ENCODE assay signal across 27 cellular contexts in genomic region chr6:36335465-36336209, GRCh38. TPM values are rescaled to one million over a fixed set of nuclear protein-coding genes. Genes with fewer than 3 reads are reported as not detected.
DNase-seq lines count a peak whose midpoint lies in the region; ATAC-seq and TF ChIP-seq lines count a peak whose summit lies in the region.
"Had no signal": no experiment of that assay in that cellular context is flagged by ENCODE, and none has a peak within 500 bp of the region (broad histone marks: within the 10 kb centered on the region; RNA-seq: fewer than 3 reads in every experiment).

No MANE protein-coding gene starts in this region.

- ATAC-seq in T-helper 17 cell (no peak), esophagus mucosa (peak; percentile 15)
- ATAC-seq: activated naive CD8-positive, alpha-beta T cell treated with anti-CD3 and anti-CD28 coated beads, Interleukin-2, amount 50 U/mL, for 24 hours had no signal

- H3K36me3 Mint-ChIP-seq in T-helper 17 cell (ENCODE audit: low read depth) (peaks cover 10% of the 10 kb centered on the region), progenitor cell of endocrine pancreas (ENCODE audit: insufficient read depth) (no peaks in the 10 kb centered on the region)

- H3K4me1 Mint-ChIP-seq in T-helper 17 cell, result peaks cover 14% of the 10 kb centered on the region
- H3K4me1 Mint-ChIP-seq in progenitor cell of endocrine pancreas (ENCODE audit: low read depth), result peaks cover 16% of the 10 kb centered on the region

- in situ Hi-C loops in GM13977 (cut with MboI; ENCODE audit: low pct_unique_long_range_greater_than_20kb, low sequenced_read_pairs, unreplicated experiment), result no loop called here

- no peak overlapping the region for H3K9ac ChIP-seq in BLaER1

- no peaks in the 10 kb centered on the region for H3K9me3 Mint-ChIP-seq in progenitor cell of endocrine pancreas (ENCODE audit: low read depth)
- H3K9me3 Mint-ChIP-seq: activated naive CD8-positive, alpha-beta T cell treated with anti-CD3 and anti-CD28 coated beads, Interleukin-2, amount 50 U/mL, for 24 hours; activated T-helper 2 cell treated with anti-CD3 and anti-CD28 coated beads, Interferon-gamma antibody, Interleukin-2, Interleukin-4, amounts not matched to agents 10 μg/mL and 5 μg/mL and 100 μg/mL, durations not matched to agents 14 hours and 24 hours and 36 hours; dendritic cell treated with granulocyte-macrophage colony-stimulating factor and Interleukin-4, amounts not matched to agents 40 ng/mL and 50 ng/mL, for 4 days; H9 had no signal

- peak overlapping the region; percentile 51 for H3K27ac Mint-ChIP-seq in T-helper 17 cell
- H3K27ac Mint-ChIP-seq in progenitor cell of endocrine pancreas, result peak overlapping the region; percentile 90
- H3K27ac Mint-ChIP-seq: activated naive CD8-positive, alpha-beta T cell treated with anti-CD3 and anti-CD28 coated beads, Interleukin-2, amount 50 U/mL, for 24 hours; activated T-helper 2 cell treated with anti-CD3 and anti-CD28 coated beads, Interferon-gamma antibody, Interleukin-2, Interleukin-4, amounts not matched to agents 10 μg/mL and 5 μg/mL and 100 μg/mL, durations not matched to agents 14 hours and 24 hours and 36 hours; B cell; dendritic cell treated with granulocyte-macrophage colony-stimulating factor and Interleukin-4, amounts not matched to agents 40 ng/mL and 50 ng/mL, for 4 days; H9 had no signal

- H3K27me3 ChIP-seq in BLaER1, result no peaks in the 10 kb centered on the region

- H4K20me1 ChIP-seq in BLaER1, result no peaks in the 10 kb centered on the region

- H3K36me3 ChIP-seq in BLaER1, result no peaks in the 10 kb centered on the region
- H3K36me3 ChIP-seq: left ventricle myocardium inferior had no signal

- DNase-seq in T-helper 17 cell (no peak), progenitor cell of endocrine pancreas (ENCODE audit: low spot score, unreplicated experiment) (no peak), GM13977 (ENCODE audit: low spot score) (no peak), amniotic stem cell (lab: John Stamatoyannopoulos, UW) (no peak), NOMO-1 treated with DMSO at 0.1 percent for 48 hours (lab: John Stamatoyannopoulos, UW; ENCODE audit: unreplicated experiment) (no peak)
- no peak for DNase-seq in activated T-cell treated with anti-CD3 and anti-CD28 coated beads, Interleukin-2, amount 50 U/mL, for 1 hour
- DNase-seq: activated CD4-positive, alpha-beta T cell treated with anti-CD3 and anti-CD28 coated beads, Interleukin-2, amount 50 U/mL, for 1 hour; activated naive CD8-positive, alpha-beta T cell treated with anti-CD3 and anti-CD28 coated beads, Interleukin-2, amount 50 U/mL, for 24 hours; H9; head of caudate nucleus; KBM-7; left ventricle myocardium inferior; NCI-H2171; NCI-H524 treated with DMSO at 0.1 percent for 48 hours; stimulated activated CD4-positive, alpha-beta T cell treated with anti-CD3 and anti-CD28 coated beads, Interleukin-2, amount 100 ng/mL, for 48 hours; stimulated activated naive CD4-positive, alpha-beta T cell; trophoblast cell had no signal

- H3K4me1 ChIP-seq in BLaER1, result peaks cover 75% of the 10 kb centered on the region
- H3K4me1 ChIP-seq: A549 had no signal

- H3K4me2 ChIP-seq in BLaER1, result peak overlapping the region; percentile 83; the same call in 1 of the 2 replicates
- H3K4me2 ChIP-seq: A549 had no signal

- TF ChIP-seq CTCF in progenitor cell of endocrine pancreas (IDR thresholded peaks at IDR 0.05; ENCODE audit: unreplicated experiment) (no peak), GM13977 (IDR thresholded peaks at IDR 0.05; ENCODE audit: extremely low read depth, insufficient read depth, missing control alignments) (no peak)

- no peak overlapping the region for H3K4me3 ChIP-seq in BLaER1
- H3K4me3 ChIP-seq: A549, left ventricle myocardium inferior, SK-N-MC had no signal

- H3K9me3 ChIP-seq in BLaER1, result no peaks in the 10 kb centered on the region
- H3K9me3 ChIP-seq in T-helper 17 cell (ENCODE audit: control insufficient read depth, low read length, poor library complexity, severe bottlenecking), result no peaks in the 10 kb centered on the region
- H3K9me3 ChIP-seq: A549, left ventricle myocardium inferior had no signal

- peaks cover 58% of the 10 kb centered on the region for H3K27me3 Mint-ChIP-seq in T-helper 17 cell
- H3K27me3 Mint-ChIP-seq in progenitor cell of endocrine pancreas, result peaks cover 26% of the 10 kb centered on the region

- no peak overlapping the region for H3K27ac ChIP-seq in BLaER1
- H3K27ac ChIP-seq: A549, left ventricle myocardium inferior, RWPE1, SK-N-MC had no signal

- H3K4me3 Mint-ChIP-seq in T-helper 17 cell (no peak overlapping the region), progenitor cell of endocrine pancreas (ENCODE audit: low read depth) (no peak overlapping the region)
- H3K4me3 Mint-ChIP-seq: activated naive CD8-positive, alpha-beta T cell treated with anti-CD3 and anti-CD28 coated beads, Interleukin-2, amount 50 U/mL, for 24 hours; B cell; dendritic cell treated with granulocyte-macrophage colony-stimulating factor and Interleukin-4, amounts not matched to agents 40 ng/mL and 50 ng/mL, for 4 days; H9 had no signal

RNA-seq across cellular contexts. Expression of gene BNIP5, which starts 1.1 kb away (rescaled TPM):
- total RNA-seq in T-helper 17 cell (not detected), esophagus mucosa (not detected), progenitor cell of endocrine pancreas (0.07 and 0.10 TPM in 2 replicates)
- total RNA-seq: activated T-helper 2 cell treated with anti-CD3 and anti-CD28 coated beads, Interferon-gamma antibody, Interleukin-2, Interleukin-4, amounts not matched to agents 10 μg/mL and 5 μg/mL and 100 μg/mL, durations not matched to agents 14 hours and 24 hours and 36 hours; endothelial cell of umbilical vein; H9; left ventricle myocardium inferior; renal cortical epithelial cell had no signal

RNA-seq across cellular contexts. Expression of gene ETV7, which starts 51.8 kb away (rescaled TPM):
- 1 to 10 TPM in 1 of 2 donors, under 1 TPM in 1; 0.37 to 2.6 TPM for total RNA-seq in T-helper 17 cell
- total RNA-seq in esophagus mucosa, result 2.1 TPM
- not detected in 2 replicates for total RNA-seq in progenitor cell of endocrine pancreas
- total RNA-seq: left ventricle myocardium inferior had no signal
